ENCODE assay signal across 19 cellular contexts in genomic region chr15:65761210-65761926, GRCh38. TPM values are rescaled to one million over a fixed set of nuclear protein-coding genes. Genes with fewer than 3 reads are reported as not detected.
DNase-seq lines count a peak whose midpoint lies in the region; ATAC-seq, FAIRE-seq and TF ChIP-seq lines count a peak whose summit lies in the region.
"Had no signal": no experiment of that assay in that cellular context is flagged by ENCODE, and none has a peak within 500 bp of the region (broad histone marks: within the 10 kb centered on the region; RNA-seq: fewer than 3 reads in every experiment).

No MANE protein-coding gene starts in this region.

- H3K79me2 ChIP-seq in Karpas-422 (ENCODE audit: low read length), result peaks cover 89% of the 10 kb centered on the region

- no peaks in the 10 kb centered on the region for H3K36me3 ChIP-seq in CD8-positive, alpha-beta T cell (ENCODE audit: insufficient read depth, low read length)
- no peaks in the 10 kb centered on the region for H3K36me3 ChIP-seq in Karpas-422 (ENCODE audit: insufficient read depth, low read length)
- H3K36me3 ChIP-seq: cardiac muscle cell, thyroid gland had no signal

- H2AFZ ChIP-seq in Karpas-422 (ENCODE audit: low read length), result no peak overlapping the region
- H2AFZ ChIP-seq: parathyroid adenoma had no signal

- H3K27me3 Mint-ChIP-seq in CD8-positive, alpha-beta T cell (ENCODE audit: low read depth), result no peaks in the 10 kb centered on the region
- H3K27me3 Mint-ChIP-seq in activated CD4-positive, alpha-beta memory T cell treated with anti-CD3 and anti-CD28 coated beads, Interleukin-2, amount 10 ng/mL, durations not matched to agents 7 days and 5 days, result no peaks in the 10 kb centered on the region
- no peaks in the 10 kb centered on the region for H3K27me3 Mint-ChIP-seq in naive B cell

- H3K4me3 ChIP-seq in CD8-positive, alpha-beta T cell (ENCODE audit: low read depth, low read length), result no peak overlapping the region
- H3K4me3 ChIP-seq in Karpas-422 (ENCODE audit: low read length), result no peak overlapping the region
- H3K4me3 ChIP-seq: cardiac muscle cell, thyroid gland had no signal

- intact Hi-C loops in CD8-positive, alpha-beta T cell (cut with DNase I, micrococcal nuclease), result loop anchor here (2.0 to 5.0 kb wide), 2 partner anchors 17 to 96 kb away; no protein-coding TSS in a partner anchor

- POLR2A ChIA-PET in CD8-positive, alpha-beta T cell (lab: Charles Lee), result interaction anchor here (1.0 to 1.4 kb wide), 3 partner anchors 10 to 68 kb away, joined by 3 read pairs; no protein-coding TSS in a partner anchor
- POLR2A ChIA-PET in activated CD4-positive, alpha-beta memory T cell treated with anti-CD3 and anti-CD28 coated beads, Interleukin-2, amount 10 ng/mL, durations not matched to agents 7 days and 5 days (lab: Charles Lee), result interaction anchor here (0.9 to 1.9 kb wide), 4 partner anchors 11 to 150 kb away, joined by 3 to 4 read pairs (median 4); partner anchors contain the start of gene INTS14

- FAIRE-seq in GM12892 (lab: Jason Lieb, UNC), result peak; percentile 33
- FAIRE-seq: RCC 7860 had no signal

- CTCF ChIA-PET in CD8-positive, alpha-beta T cell (lab: Charles Lee), result interaction anchor here (0.6 kb wide), 1 partner anchor 526 kb away, joined by 3 read pairs; no protein-coding TSS in a partner anchor
- CTCF ChIA-PET in activated CD4-positive, alpha-beta memory T cell treated with anti-CD3 and anti-CD28 coated beads, Interleukin-2, amount 10 ng/mL, durations not matched to agents 7 days and 5 days (lab: Charles Lee), result interaction anchor here (0.7 to 1.0 kb wide), 2 partner anchors 35 to 68 kb away, joined by 3 read pairs; no protein-coding TSS in a partner anchor

- peak overlapping the region; percentile 5 for H3K4me3 Mint-ChIP-seq in CD8-positive, alpha-beta T cell
- H3K4me3 Mint-ChIP-seq in activated CD4-positive, alpha-beta memory T cell treated with anti-CD3 and anti-CD28 coated beads, Interleukin-2, amount 10 ng/mL, durations not matched to agents 7 days and 5 days, result peak overlapping the region; percentile 33
- H3K4me3 Mint-ChIP-seq in naive B cell, result peak overlapping the region in 5 of 8 donors; percentile 24 to 78 (median 58)

- TF ChIP-seq CTCF in CD8-positive, alpha-beta T cell (IDR thresholded peaks at IDR 0.05), result no peak

- H3K9me2 ChIP-seq in Karpas-422 (replicated peaks; ENCODE audit: insufficient read depth, low read length), result no peaks in the 10 kb centered on the region

- no peak for ATAC-seq in CD8-positive, alpha-beta T cell
- peak in 1 of 2 donors; percentile 30 for ATAC-seq in naive B cell (ENCODE audit: low read depth in 2 of 2)
- ATAC-seq in HG02678 (IDR thresholded peaks at IDR 0.05; ENCODE audit: unreplicated experiment), result no peak

- peaks cover 14% of the 10 kb centered on the region for H3K4me1 ChIP-seq in CD8-positive, alpha-beta T cell (ENCODE audit: insufficient read depth, low read length)
- peaks cover 24% of the 10 kb centered on the region for H3K4me1 ChIP-seq in Karpas-422 (ENCODE audit: low read length)
- H3K4me1 ChIP-seq: parathyroid adenoma had no signal

- H3K9ac ChIP-seq in Karpas-422 (ENCODE audit: low read length), result no peak overlapping the region
- H3K9ac ChIP-seq: parathyroid adenoma had no signal

- H3K27ac ChIP-seq in CD8-positive, alpha-beta T cell (ENCODE audit: low read depth, low read length), result peak overlapping the region; percentile 30
- no peak overlapping the region for H3K27ac ChIP-seq in Karpas-422 (ENCODE audit: low read length)
- H3K27ac ChIP-seq: cardiac muscle cell, parathyroid adenoma, thyroid gland had no signal

- H3K36me3 Mint-ChIP-seq in CD8-positive, alpha-beta T cell, result peaks cover 29% of the 10 kb centered on the region
- H3K36me3 Mint-ChIP-seq in activated CD4-positive, alpha-beta memory T cell treated with anti-CD3 and anti-CD28 coated beads, Interleukin-2, amount 10 ng/mL, durations not matched to agents 7 days and 5 days (ENCODE audit: low read depth), result peaks cover 18% of the 10 kb centered on the region
- H3K36me3 Mint-ChIP-seq in naive B cell, result no peaks in the 10 kb centered on the region

- H3K9me3 Mint-ChIP-seq in CD8-positive, alpha-beta T cell, result no peaks in the 10 kb centered on the region
- no peaks in the 10 kb centered on the region for H3K9me3 Mint-ChIP-seq in activated CD4-positive, alpha-beta memory T cell treated with anti-CD3 and anti-CD28 coated beads, Interleukin-2, amount 10 ng/mL, durations not matched to agents 7 days and 5 days
- no peaks in the 10 kb centered on the region for H3K9me3 Mint-ChIP-seq in naive B cell

- DNase-seq in CD8-positive, alpha-beta T cell, result no peak
- DNase-seq in GM12892 (ENCODE audit: insufficient read length), result no peak
- DNase-seq in activated CD4-positive, alpha-beta memory T cell treated with anti-CD3 and anti-CD28 coated beads, Interleukin-2, amount 10 ng/mL, durations not matched to agents 7 days and 5 days, result no peak
- DNase-seq in naive B cell, result no peak
- no peak for DNase-seq in NCI-H2107 (lab: John Stamatoyannopoulos, UW)
- no peak for DNase-seq in Karpas-422
- DNase-seq: DMS153; effector CD4-positive, alpha-beta T cell; HCEC 1CT; head of caudate nucleus; NCI-H1417 treated with DMSO at 0.1 percent for 48 hours; NCI-H2171 treated with DMSO at 0.1 percent for 48 hours; NCI-H82; stimulated activated CD4-positive, alpha-beta T cell treated with anti-CD3 and anti-CD28 coated beads, Interleukin-4, amount 100 ng/mL, for 24 hours; thyroid gland had no signal

- H3K27me3 ChIP-seq in CD8-positive, alpha-beta T cell (ENCODE audit: insufficient read depth, low read length), result no peaks in the 10 kb centered on the region
- no peaks in the 10 kb centered on the region for H3K27me3 ChIP-seq in Karpas-422 (ENCODE audit: low read length)
- H3K27me3 ChIP-seq: cardiac muscle cell, thyroid gland had no signal

- H3K4me2 ChIP-seq in Karpas-422 (ENCODE audit: low read depth, low read length, poor library complexity, severe bottlenecking), result no peak overlapping the region

- H3K4me1 Mint-ChIP-seq in CD8-positive, alpha-beta T cell (ENCODE audit: low read depth), result peaks cover 41% of the 10 kb centered on the region
- peaks cover 35% of the 10 kb centered on the region for H3K4me1 Mint-ChIP-seq in activated CD4-positive, alpha-beta memory T cell treated with anti-CD3 and anti-CD28 coated beads, Interleukin-2, amount 10 ng/mL, durations not matched to agents 7 days and 5 days
- peaks cover 20 to 65% (median 33%) of the 10 kb centered on the region in 3 donors for H3K4me1 Mint-ChIP-seq in naive B cell

- H3K27ac Mint-ChIP-seq in CD8-positive, alpha-beta T cell, result peak overlapping the region; percentile 46
- H3K27ac Mint-ChIP-seq in activated CD4-positive, alpha-beta memory T cell treated with anti-CD3 and anti-CD28 coated beads, Interleukin-2, amount 10 ng/mL, durations not matched to agents 7 days and 5 days, result peak overlapping the region; percentile 70
- peak overlapping the region in 5 of 6 donors; percentile 1 to 96 (median 84) for H3K27ac Mint-ChIP-seq in naive B cell

- no peaks in the 10 kb centered on the region for H3K9me3 ChIP-seq in CD8-positive, alpha-beta T cell (ENCODE audit: low read length)
- H3K9me3 ChIP-seq in Karpas-422 (ENCODE audit: low read length), result no peaks in the 10 kb centered on the region
- H3K9me3 ChIP-seq: thyroid gland had no signal

- no peaks in the 10 kb centered on the region for H4K20me1 ChIP-seq in Karpas-422 (ENCODE audit: insufficient read depth, low read depth, low read length)

- no peak for TF ChIP-seq POLR2A in GM12892 (IDR thresholded peaks at IDR 0.05; ENCODE audit: low read depth, low read length)

RNA-seq across cellular contexts. Expression of gene DENND4A, which starts 30.7 kb away (rescaled TPM):
- total RNA-seq in CD8-positive, alpha-beta T cell, result 100 to 1,000 TPM; 105 TPM
- 38.8 TPM for polyA plus RNA-seq in GM12892 (2012; ENCODE audit: missing spikeins)
- total RNA-seq in activated CD4-positive, alpha-beta memory T cell treated with anti-CD3 and anti-CD28 coated beads, Interleukin-2, amount 10 ng/mL, durations not matched to agents 7 days and 5 days, result 10 to 100 TPM; 40.4 to 41.1 TPM
- polyA plus RNA-seq in naive B cell (ENCODE audit: low read depth in 6 of 6), result 10 to 100 TPM; 18.3 to 38.9 (median 26.8) TPM
- 34.5 and 62.4 TPM in 2 replicates for total RNA-seq in Karpas-422 (2014; rRNA removed; shearing (Covaris generic); ENCODE audit: low replicate concordance)

Comparison
In these comparisons a context has a peak if more than half of its experiments do, and no peak if none do; other contexts are left out.
1. H3K4me3 Mint-ChIP-seq: peak in every context shown above with its lines; median percentile 58 in naive B cell; 33 in activated CD4-positive, alpha-beta memory T cell treated with anti-CD3 and anti-CD28 coated beads, Interleukin-2, amount 10 ng/mL, durations not matched to agents 7 days and 5 days; 5 in CD8-positive, alpha-beta T cell.